1 cellular context compared by ENCODE assay signal in genomic region chr11:119055901-119056300, GRCh38.
TF ChIP-seq lines count a peak whose summit lies in the region.

No MANE protein-coding gene starts in this region.

TF ChIP-seq in GM12878, 131 proteins besides CTCF, POLR2A, EP300 and RAD21:
- TF ChIP-seq ZNF384 (IDR thresholded peaks at IDR 0.05; ENCODE audit: borderline replicate concordance, low read depth, low read length) (no peak), SMC3 (IDR thresholded peaks at IDR 0.05; ENCODE audit: borderline replicate concordance, low read length) (no peak), MTA3 (IDR thresholded peaks at IDR 0.05; ENCODE audit: borderline replicate concordance, low read length) (no peak), ZNF24 (IDR thresholded peaks at IDR 0.05) (no peak), CEBPB (IDR thresholded peaks at IDR 0.05; ENCODE audit: borderline replicate concordance in 1 of 2, low read depth in 2 of 2, low read length in 2 of 2) (no peak), GATAD2B (conservative IDR thresholded peaks at IDR 0.05; ENCODE audit: low read depth) (no peak), STAT1 (conservative IDR thresholded peaks at IDR 0.05) (no peak), STAT3 (IDR thresholded peaks at IDR 0.05; ENCODE audit: low read depth, low read length) (no peak)
- TF ChIP-seq, protein P1, sequence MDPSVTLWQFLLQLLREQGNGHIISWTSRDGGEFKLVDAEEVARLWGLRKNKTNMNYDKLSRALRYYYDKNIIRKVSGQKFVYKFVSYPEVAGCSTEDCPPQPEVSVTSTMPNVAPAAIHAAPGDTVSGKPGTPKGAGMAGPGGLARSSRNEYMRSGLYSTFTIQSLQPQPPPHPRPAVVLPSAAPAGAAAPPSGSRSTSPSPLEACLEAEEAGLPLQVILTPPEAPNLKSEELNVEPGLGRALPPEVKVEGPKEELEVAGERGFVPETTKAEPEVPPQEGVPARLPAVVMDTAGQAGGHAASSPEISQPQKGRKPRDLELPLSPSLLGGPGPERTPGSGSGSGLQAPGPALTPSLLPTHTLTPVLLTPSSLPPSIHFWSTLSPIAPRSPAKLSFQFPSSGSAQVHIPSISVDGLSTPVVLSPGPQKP (IDR thresholded peaks at IDR 0.05; ENCODE audit: low read depth, low read length) = no peak
TF ChIP-seq in GM12878: peak in this region for 0.
